ENCODE assay signal across 2 cellular contexts in the genomic region with DNA sequence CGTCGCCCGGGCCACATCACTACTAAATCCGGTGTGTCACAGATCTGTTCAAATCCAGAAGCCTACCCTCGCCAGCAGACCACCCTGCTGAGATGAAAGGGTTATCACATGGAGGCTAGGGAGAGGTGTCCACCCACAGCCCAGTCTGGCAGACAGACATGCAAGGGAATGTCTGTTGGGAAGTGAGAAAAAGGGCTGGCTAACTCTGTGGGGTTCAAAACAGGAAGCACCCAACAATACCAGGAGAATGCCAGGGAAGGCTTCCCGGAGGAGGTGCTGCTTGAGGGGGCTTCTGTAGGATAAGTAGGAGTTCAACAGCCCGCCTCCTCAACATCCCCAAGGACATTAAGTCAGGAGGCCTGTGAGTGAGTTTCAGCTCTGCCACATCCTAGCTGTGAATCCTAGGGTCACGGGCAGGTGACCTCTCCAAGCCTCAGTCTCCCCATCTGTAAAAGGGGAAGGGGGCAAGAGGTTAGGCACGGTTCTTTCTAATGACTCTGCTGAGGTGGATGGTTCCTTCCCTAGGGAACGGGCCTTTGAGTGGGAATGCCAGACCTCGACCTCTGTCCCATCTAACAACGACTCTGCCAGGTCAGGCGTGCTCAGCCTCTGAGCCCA.
TF ChIP-seq lines count a peak whose summit lies in the region.

No MANE protein-coding gene starts in this region.

TF ChIP-seq in HCT116, 20 proteins besides CTCF, POLR2A, EP300 and RAD21 (continued from another document):
- TF ChIP-seq, protein P1, sequence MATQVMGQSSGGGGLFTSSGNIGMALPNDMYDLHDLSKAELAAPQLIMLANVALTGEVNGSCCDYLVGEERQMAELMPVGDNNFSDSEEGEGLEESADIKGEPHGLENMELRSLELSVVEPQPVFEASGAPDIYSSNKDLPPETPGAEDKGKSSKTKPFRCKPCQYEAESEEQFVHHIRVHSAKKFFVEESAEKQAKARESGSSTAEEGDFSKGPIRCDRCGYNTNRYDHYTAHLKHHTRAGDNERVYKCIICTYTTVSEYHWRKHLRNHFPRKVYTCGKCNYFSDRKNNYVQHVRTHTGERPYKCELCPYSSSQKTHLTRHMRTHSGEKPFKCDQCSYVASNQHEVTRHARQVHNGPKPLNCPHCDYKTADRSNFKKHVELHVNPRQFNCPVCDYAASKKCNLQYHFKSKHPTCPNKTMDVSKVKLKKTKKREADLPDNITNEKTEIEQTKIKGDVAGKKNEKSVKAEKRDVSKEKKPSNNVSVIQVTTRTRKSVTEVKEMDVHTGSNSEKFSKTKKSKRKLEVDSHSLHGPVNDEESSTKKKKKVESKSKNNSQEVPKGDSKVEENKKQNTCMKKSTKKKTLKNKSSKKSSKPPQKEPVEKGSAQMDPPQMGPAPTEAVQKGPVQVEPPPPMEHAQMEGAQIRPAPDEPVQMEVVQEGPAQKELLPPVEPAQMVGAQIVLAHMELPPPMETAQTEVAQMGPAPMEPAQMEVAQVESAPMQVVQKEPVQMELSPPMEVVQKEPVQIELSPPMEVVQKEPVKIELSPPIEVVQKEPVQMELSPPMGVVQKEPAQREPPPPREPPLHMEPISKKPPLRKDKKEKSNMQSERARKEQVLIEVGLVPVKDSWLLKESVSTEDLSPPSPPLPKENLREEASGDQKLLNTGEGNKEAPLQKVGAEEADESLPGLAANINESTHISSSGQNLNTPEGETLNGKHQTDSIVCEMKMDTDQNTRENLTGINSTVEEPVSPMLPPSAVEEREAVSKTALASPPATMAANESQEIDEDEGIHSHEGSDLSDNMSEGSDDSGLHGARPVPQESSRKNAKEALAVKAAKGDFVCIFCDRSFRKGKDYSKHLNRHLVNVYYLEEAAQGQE (IDR thresholded peaks at IDR 0.05; ENCODE audit: low read depth) = no peak
- TF ChIP-seq ZFX (IDR thresholded peaks at IDR 0.05) = no peak
- TF ChIP-seq CEBPB (IDR thresholded peaks at IDR 0.05; ENCODE audit: low read depth) = no peak
- TF ChIP-seq SRF (IDR thresholded peaks at IDR 0.05; ENCODE audit: low read depth) = no peak
- no peak for TF ChIP-seq ZNF274 (IDR thresholded peaks at IDR 0.05; ENCODE audit: low read depth, low read length)
- no peak for TF ChIP-seq YY1 (IDR thresholded peaks at IDR 0.05; ENCODE audit: extremely low read depth, insufficient replicate concordance, low read depth, low read length)
- no peak for TF ChIP-seq EZH2 (IDR thresholded peaks at IDR 0.05)
- no peak for TF ChIP-seq SIN3A (IDR thresholded peaks at IDR 0.05; ENCODE audit: low read depth)
- TF ChIP-seq CBX3 (IDR thresholded peaks at IDR 0.05; ENCODE audit: low read depth) = no peak
- TF ChIP-seq POLR2AphosphoS5 (IDR thresholded peaks at IDR 0.05; ENCODE audit: low read depth, low read length) = no peak
- no peak for TF ChIP-seq SP1 (IDR thresholded peaks at IDR 0.05; ENCODE audit: low read depth)
- no peak for TF ChIP-seq JUND (IDR thresholded peaks at IDR 0.05)
- no peak for TF ChIP-seq TCF7L2 (IDR thresholded peaks at IDR 0.05; ENCODE audit: borderline replicate concordance, extremely low read depth, insufficient read depth, insufficient read length)

TF ChIP-seq in WTC11, 78 proteins besides CTCF, POLR2A, EP300 and RAD21 (continued from another document):
- TF ChIP-seq, protein P2, sequence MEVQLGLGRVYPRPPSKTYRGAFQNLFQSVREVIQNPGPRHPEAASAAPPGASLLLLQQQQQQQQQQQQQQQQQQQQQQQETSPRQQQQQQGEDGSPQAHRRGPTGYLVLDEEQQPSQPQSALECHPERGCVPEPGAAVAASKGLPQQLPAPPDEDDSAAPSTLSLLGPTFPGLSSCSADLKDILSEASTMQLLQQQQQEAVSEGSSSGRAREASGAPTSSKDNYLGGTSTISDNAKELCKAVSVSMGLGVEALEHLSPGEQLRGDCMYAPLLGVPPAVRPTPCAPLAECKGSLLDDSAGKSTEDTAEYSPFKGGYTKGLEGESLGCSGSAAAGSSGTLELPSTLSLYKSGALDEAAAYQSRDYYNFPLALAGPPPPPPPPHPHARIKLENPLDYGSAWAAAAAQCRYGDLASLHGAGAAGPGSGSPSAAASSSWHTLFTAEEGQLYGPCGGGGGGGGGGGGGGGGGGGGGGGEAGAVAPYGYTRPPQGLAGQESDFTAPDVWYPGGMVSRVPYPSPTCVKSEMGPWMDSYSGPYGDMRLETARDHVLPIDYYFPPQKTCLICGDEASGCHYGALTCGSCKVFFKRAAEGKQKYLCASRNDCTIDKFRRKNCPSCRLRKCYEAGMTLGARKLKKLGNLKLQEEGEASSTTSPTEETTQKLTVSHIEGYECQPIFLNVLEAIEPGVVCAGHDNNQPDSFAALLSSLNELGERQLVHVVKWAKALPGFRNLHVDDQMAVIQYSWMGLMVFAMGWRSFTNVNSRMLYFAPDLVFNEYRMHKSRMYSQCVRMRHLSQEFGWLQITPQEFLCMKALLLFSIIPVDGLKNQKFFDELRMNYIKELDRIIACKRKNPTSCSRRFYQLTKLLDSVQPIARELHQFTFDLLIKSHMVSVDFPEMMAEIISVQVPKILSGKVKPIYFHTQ (CRISPR knock-in tag; IDR thresholded peaks at IDR 0.05) = no peak
- TF ChIP-seq, protein P3, sequence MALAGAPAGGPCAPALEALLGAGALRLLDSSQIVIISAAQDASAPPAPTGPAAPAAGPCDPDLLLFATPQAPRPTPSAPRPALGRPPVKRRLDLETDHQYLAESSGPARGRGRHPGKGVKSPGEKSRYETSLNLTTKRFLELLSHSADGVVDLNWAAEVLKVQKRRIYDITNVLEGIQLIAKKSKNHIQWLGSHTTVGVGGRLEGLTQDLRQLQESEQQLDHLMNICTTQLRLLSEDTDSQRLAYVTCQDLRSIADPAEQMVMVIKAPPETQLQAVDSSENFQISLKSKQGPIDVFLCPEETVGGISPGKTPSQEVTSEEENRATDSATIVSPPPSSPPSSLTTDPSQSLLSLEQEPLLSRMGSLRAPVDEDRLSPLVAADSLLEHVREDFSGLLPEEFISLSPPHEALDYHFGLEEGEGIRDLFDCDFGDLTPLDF (CRISPR knock-in tag; IDR thresholded peaks at IDR 0.05) = no peak
- TF ChIP-seq, protein P4, sequence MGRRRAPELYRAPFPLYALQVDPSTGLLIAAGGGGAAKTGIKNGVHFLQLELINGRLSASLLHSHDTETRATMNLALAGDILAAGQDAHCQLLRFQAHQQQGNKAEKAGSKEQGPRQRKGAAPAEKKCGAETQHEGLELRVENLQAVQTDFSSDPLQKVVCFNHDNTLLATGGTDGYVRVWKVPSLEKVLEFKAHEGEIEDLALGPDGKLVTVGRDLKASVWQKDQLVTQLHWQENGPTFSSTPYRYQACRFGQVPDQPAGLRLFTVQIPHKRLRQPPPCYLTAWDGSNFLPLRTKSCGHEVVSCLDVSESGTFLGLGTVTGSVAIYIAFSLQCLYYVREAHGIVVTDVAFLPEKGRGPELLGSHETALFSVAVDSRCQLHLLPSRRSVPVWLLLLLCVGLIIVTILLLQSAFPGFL (CRISPR knock-in tag; IDR thresholded peaks at IDR 0.05; ENCODE audit: borderline replicate concordance) = no peak
- TF ChIP-seq, protein P5, sequence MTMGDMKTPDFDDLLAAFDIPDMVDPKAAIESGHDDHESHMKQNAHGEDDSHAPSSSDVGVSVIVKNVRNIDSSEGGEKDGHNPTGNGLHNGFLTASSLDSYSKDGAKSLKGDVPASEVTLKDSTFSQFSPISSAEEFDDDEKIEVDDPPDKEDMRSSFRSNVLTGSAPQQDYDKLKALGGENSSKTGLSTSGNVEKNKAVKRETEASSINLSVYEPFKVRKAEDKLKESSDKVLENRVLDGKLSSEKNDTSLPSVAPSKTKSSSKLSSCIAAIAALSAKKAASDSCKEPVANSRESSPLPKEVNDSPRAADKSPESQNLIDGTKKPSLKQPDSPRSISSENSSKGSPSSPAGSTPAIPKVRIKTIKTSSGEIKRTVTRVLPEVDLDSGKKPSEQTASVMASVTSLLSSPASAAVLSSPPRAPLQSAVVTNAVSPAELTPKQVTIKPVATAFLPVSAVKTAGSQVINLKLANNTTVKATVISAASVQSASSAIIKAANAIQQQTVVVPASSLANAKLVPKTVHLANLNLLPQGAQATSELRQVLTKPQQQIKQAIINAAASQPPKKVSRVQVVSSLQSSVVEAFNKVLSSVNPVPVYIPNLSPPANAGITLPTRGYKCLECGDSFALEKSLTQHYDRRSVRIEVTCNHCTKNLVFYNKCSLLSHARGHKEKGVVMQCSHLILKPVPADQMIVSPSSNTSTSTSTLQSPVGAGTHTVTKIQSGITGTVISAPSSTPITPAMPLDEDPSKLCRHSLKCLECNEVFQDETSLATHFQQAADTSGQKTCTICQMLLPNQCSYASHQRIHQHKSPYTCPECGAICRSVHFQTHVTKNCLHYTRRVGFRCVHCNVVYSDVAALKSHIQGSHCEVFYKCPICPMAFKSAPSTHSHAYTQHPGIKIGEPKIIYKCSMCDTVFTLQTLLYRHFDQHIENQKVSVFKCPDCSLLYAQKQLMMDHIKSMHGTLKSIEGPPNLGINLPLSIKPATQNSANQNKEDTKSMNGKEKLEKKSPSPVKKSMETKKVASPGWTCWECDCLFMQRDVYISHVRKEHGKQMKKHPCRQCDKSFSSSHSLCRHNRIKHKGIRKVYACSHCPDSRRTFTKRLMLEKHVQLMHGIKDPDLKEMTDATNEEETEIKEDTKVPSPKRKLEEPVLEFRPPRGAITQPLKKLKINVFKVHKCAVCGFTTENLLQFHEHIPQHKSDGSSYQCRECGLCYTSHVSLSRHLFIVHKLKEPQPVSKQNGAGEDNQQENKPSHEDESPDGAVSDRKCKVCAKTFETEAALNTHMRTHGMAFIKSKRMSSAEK (CRISPR knock-in tag; IDR thresholded peaks at IDR 0.05; ENCODE audit: borderline replicate concordance) = no peak
- TF ChIP-seq NR1H2 (CRISPR knock-in tag; IDR thresholded peaks at IDR 0.05) (no peak), RORB (CRISPR knock-in tag; IDR thresholded peaks at IDR 0.05) (no peak)
- TF ChIP-seq, protein P6, sequence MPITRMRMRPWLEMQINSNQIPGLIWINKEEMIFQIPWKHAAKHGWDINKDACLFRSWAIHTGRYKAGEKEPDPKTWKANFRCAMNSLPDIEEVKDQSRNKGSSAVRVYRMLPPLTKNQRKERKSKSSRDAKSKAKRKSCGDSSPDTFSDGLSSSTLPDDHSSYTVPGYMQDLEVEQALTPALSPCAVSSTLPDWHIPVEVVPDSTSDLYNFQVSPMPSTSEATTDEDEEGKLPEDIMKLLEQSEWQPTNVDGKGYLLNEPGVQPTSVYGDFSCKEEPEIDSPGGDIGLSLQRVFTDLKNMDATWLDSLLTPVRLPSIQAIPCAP (CRISPR knock-in tag; IDR thresholded peaks at IDR 0.05) = no peak
